8 cellular contexts compared by ENCODE assay signal in genomic region chr7:5665106-5666025, GRCh38.
DNase-seq lines count a peak whose midpoint lies in the region; ATAC-seq and TF ChIP-seq lines count a peak whose summit lies in the region.

No MANE protein-coding gene starts in this region.

- H3K27me3 Mint-ChIP-seq in activated naive CD8-positive, alpha-beta T cell, result no peaks in the 10 kb centered on the region

- DNase-seq in GM12864 (ENCODE audit: low read depth) (peak; percentile 46), NB4 (ENCODE audit: low read depth) (peak; percentile 91), SK-N-DZ (ENCODE audit: low spot score) (peak; percentile 83), Right ventricle myocardium superior (peak; percentile 53), posterior vena cava (ENCODE audit: low spot score) (peak; percentile 81), aorta (peak in 1 of 2 donors; percentile 70)

- no peak overlapping the region for H3K27ac ChIP-seq in aorta (ENCODE audit: low read depth in 1 of 2, low read length in 2 of 2)

- H3K27ac Mint-ChIP-seq in activated naive CD8-positive, alpha-beta T cell, result peak overlapping the region; percentile 24

- H3K36me3 ChIP-seq in aorta (ENCODE audit: control insufficient read depth in 1 of 2, insufficient read depth in 2 of 2, low read length in 1 of 2), result peaks cover 3 to 5% of the 10 kb centered on the region in 2 donors

- TF ChIP-seq CTCF in GM12864 (IDR thresholded peaks at IDR 0.05; ENCODE audit: low read depth, low read length, missing control alignments) (peak; percentile 78), NB4 (IDR thresholded peaks at IDR 0.05; ENCODE audit: low read depth, low read length) (peak; percentile 97)

- no peaks in the 10 kb centered on the region for H3K4me1 ChIP-seq in aorta (ENCODE audit: control insufficient read depth in 1 of 2, insufficient read depth in 2 of 2, low read length in 2 of 2)

- TF ChIP-seq POLR2A in NB4 (IDR thresholded peaks at IDR 0.05; ENCODE audit: extremely low read depth, insufficient read length), result no peak

- H3K4me3 Mint-ChIP-seq in activated naive CD8-positive, alpha-beta T cell, result no peak overlapping the region

- no peaks in the 10 kb centered on the region for H3K9me3 ChIP-seq in aorta (ENCODE audit: control insufficient read depth, low read length)

- WGBS in aorta, 2 donors, result 63 to 65% methylated on average over 17 to 18 of the region's 18 CpGs

- peaks cover 16% of the 10 kb centered on the region for H3K4me1 Mint-ChIP-seq in activated naive CD8-positive, alpha-beta T cell (ENCODE audit: low read depth)

- no peaks in the 10 kb centered on the region for H3K9me3 Mint-ChIP-seq in activated naive CD8-positive, alpha-beta T cell (ENCODE audit: low read depth)

- H3K36me3 Mint-ChIP-seq in activated naive CD8-positive, alpha-beta T cell, result no peaks in the 10 kb centered on the region

- H3K4me3 ChIP-seq in GM12864 (ENCODE audit: low read depth, low read length), result no peak overlapping the region
- no peak overlapping the region for H3K4me3 ChIP-seq in NB4 (ENCODE audit: low read depth, low read length)
- H3K4me3 ChIP-seq in aorta (ENCODE audit: low read length in 2 of 2), result no peak overlapping the region

- intact Hi-C loops in Right ventricle myocardium superior (cut with DNase I) (loop anchor here (2.0 to 5.0 kb wide), 3 partner anchors 37 to 168 kb away; no protein-coding TSS in a partner anchor), posterior vena cava (cut with DNase I) (loop anchor here in 1 of 2 donors (5.0 kb wide), 2 partner anchors 37 to 168 kb away; no protein-coding TSS in a partner anchor), aorta (cut with DNase I) (loop anchor here (1.0 to 5.0 kb wide), 2 partner anchors 37 to 170 kb away; no protein-coding TSS in a partner anchor)

- ATAC-seq in Right ventricle myocardium superior (ENCODE audit: poor library complexity) (peak; percentile 86), aorta (ENCODE audit: low FRiP score) (peak; percentile 83), GM21723 (IDR thresholded peaks at IDR 0.05; ENCODE audit: unreplicated experiment) (no peak)

- H3K27me3 ChIP-seq in aorta (ENCODE audit: control insufficient read depth in 1 of 2, insufficient read depth in 2 of 2, low read length in 1 of 2), result no peaks in the 10 kb centered on the region
